ENCODE assay signal across 8 cellular contexts in the genomic region with DNA sequence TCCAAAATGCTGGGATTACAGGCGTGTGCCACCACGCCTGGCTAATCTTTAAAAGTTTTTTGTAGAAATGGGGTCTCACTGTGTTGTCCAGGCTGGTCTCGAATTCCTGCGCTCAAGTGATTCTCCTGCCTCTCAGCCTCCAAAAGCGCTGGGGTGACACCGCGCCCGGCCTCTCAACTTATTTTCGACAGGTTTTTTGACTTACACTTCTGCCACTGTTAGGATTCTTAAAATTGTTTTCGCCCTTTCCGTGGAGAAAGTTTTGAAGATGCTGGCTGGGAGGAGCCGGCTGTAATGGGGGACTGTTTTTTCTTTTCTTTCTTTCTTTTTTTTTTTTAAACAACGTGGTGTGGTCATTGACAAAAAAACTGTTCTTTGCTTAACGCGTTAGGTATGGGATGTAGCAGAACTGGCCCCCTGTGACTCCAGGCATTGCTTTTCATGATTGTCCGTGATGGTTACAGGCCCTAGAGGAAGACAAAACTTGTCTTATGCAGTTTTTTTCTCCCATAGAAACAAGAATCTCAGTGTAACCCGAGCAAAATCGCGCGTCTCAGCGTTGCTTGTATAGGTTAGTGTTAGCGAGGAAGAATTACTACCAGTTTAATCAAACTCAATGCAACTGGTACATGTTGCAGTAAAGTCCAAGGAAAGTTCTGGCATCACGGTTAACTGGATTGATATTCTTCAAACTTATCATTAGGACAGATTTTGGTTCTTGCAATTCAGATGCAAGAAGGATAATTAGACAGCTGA.
DNase-seq lines count a peak whose midpoint lies in the region; ATAC-seq and TF ChIP-seq lines count a peak whose summit lies in the region.

No MANE protein-coding gene starts in this region.

- peak overlapping the region; percentile 3 for H3K27ac ChIP-seq in layer of hippocampus (ENCODE audit: low read depth, low read length)
- H3K27ac ChIP-seq in subcutaneous abdominal adipose tissue (ENCODE audit: low read depth, low read length): peak overlapping the region; percentile 91

- no peak for TF ChIP-seq CTCF in astrocyte of the cerebellum (IDR thresholded peaks at IDR 0.05; ENCODE audit: low read depth, low read length, missing control alignments)

- H3K9me3 ChIP-seq in ES-I3 (ENCODE audit: control insufficient read depth, insufficient read depth, low read length) (no peaks in the 10 kb centered on the region), NT2/D1 (ENCODE audit: insufficient read depth, low read length) (no peaks in the 10 kb centered on the region), subcutaneous abdominal adipose tissue (ENCODE audit: control insufficient read depth in 5 of 5, low read length in 5 of 5) (no peaks in the 10 kb centered on the region)

- DNase-seq in NT2/D1 (ENCODE audit: low read depth, low spot score) (no peak), astrocyte of the cerebellum (ENCODE audit: low read depth) (peak; percentile 16), cortex of kidney (lab: John Stamatoyannopoulos, UW) (no peak), DMS153 (lab: John Stamatoyannopoulos, UW) (no peak)

- H3K4me1 ChIP-seq in ES-I3 (ENCODE audit: insufficient read depth, low read length): peaks cover 3% of the 10 kb centered on the region; the same call in 1 of the 2 replicates
- peaks cover 3% of the 10 kb centered on the region for H3K4me1 ChIP-seq in NT2/D1 (ENCODE audit: insufficient read depth, insufficient read length)
- peaks cover 3 to 33% (median 29%) of the 10 kb centered on the region in 5 donors for H3K4me1 ChIP-seq in subcutaneous abdominal adipose tissue (ENCODE audit: control insufficient read depth in 5 of 5, insufficient read depth in 5 of 5, low read length in 5 of 5)

- in situ Hi-C loops in astrocyte of the cerebellum (cut with HindIII; ENCODE audit: low sequenced_read_pairs): no loop called here

- H3K36me3 ChIP-seq in ES-I3 (ENCODE audit: insufficient read depth, low read length) (no peaks in the 10 kb centered on the region), NT2/D1 (ENCODE audit: insufficient read depth, insufficient read length, low read length) (peaks cover 33% of the 10 kb centered on the region), subcutaneous abdominal adipose tissue (ENCODE audit: control insufficient read depth in 5 of 5, insufficient read depth in 5 of 5, low read length in 5 of 5) (no peaks in the 10 kb centered on the region)

- ATAC-seq in HG02610 (IDR thresholded peaks at IDR 0.05; ENCODE audit: unreplicated experiment): no peak

- H3K9ac ChIP-seq in ES-I3 (ENCODE audit: low read depth, low read length) (peak overlapping the region; percentile 82), NT2/D1 (ENCODE audit: insufficient read length, low read depth) (peak overlapping the region; percentile 94), subcutaneous abdominal adipose tissue (ENCODE audit: low read length in 5 of 5) (peak overlapping the region; percentile 82 to 93 (median 89))

- H3K27me3 ChIP-seq in NT2/D1 (ENCODE audit: insufficient read depth, insufficient read length) (no peaks in the 10 kb centered on the region), layer of hippocampus (ENCODE audit: control insufficient read depth, insufficient read depth, low read length) (no peaks in the 10 kb centered on the region), subcutaneous abdominal adipose tissue (ENCODE audit: control insufficient read depth in 5 of 5, insufficient read depth in 4 of 5, low read length in 5 of 5) (no peaks in the 10 kb centered on the region)

- H3K4me3 ChIP-seq in NT2/D1 (ENCODE audit: insufficient read length, low read depth) (peak overlapping the region; percentile 72), astrocyte of the cerebellum (ENCODE audit: low read depth, low read length) (peak overlapping the region; percentile 88), subcutaneous abdominal adipose tissue (ENCODE audit: low read depth in 1 of 5, low read length in 5 of 5) (peak overlapping the region; percentile 71 to 86 (median 75))
